1 cellular context compared by ENCODE assay signal in the genomic region with DNA sequence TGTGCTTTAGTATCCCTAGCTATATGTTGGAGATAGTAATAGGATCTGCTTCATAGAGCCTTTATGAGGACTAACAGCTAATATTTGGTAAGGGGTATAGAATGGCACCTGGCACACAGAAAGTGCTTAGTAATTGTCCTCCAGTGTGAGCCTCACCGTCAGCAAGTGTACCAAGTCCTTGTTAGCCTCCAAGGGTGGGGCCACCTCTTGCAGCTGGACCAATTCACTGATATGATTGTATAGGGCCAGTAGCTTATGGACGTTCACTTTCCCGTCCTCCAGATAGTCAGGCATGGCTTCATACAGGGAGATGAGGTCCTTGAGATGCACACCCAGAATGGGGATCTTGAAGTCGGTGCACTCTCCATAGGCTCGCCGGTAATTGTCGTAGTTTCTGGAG.
TF ChIP-seq lines count a peak whose summit lies in the region.

No MANE protein-coding gene starts in this region.

TF ChIP-seq in IMR-90, 13 proteins besides CTCF, POLR2A, EP300 and RAD21:
- TF ChIP-seq SMC3 (IDR thresholded peaks at IDR 0.05; ENCODE audit: low read depth, low read length) (no peak), CEBPB (IDR thresholded peaks at IDR 0.05; ENCODE audit: low read depth, low read length) (no peak), MXI1 (IDR thresholded peaks at IDR 0.05; ENCODE audit: borderline replicate concordance, low read depth, low read length) (no peak)
- TF ChIP-seq, protein P1, sequence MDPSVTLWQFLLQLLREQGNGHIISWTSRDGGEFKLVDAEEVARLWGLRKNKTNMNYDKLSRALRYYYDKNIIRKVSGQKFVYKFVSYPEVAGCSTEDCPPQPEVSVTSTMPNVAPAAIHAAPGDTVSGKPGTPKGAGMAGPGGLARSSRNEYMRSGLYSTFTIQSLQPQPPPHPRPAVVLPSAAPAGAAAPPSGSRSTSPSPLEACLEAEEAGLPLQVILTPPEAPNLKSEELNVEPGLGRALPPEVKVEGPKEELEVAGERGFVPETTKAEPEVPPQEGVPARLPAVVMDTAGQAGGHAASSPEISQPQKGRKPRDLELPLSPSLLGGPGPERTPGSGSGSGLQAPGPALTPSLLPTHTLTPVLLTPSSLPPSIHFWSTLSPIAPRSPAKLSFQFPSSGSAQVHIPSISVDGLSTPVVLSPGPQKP (IDR thresholded peaks at IDR 0.05; ENCODE audit: borderline replicate concordance, low read depth, low read length) = no peak
- TF ChIP-seq, protein P2, sequence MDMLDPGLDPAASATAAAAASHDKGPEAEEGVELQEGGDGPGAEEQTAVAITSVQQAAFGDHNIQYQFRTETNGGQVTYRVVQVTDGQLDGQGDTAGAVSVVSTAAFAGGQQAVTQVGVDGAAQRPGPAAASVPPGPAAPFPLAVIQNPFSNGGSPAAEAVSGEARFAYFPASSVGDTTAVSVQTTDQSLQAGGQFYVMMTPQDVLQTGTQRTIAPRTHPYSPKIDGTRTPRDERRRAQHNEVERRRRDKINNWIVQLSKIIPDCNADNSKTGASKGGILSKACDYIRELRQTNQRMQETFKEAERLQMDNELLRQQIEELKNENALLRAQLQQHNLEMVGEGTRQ (IDR thresholded peaks at IDR 0.05; ENCODE audit: low read depth, low read length) = no peak
TF ChIP-seq in IMR-90: peak in this region for 0.
